8 cellular contexts compared by ENCODE assay signal in genomic region chr9:83620841-83621636, GRCh38. TPM values are rescaled to one million over a fixed set of nuclear protein-coding genes. Genes with fewer than 3 reads are reported as not detected.
A peak's percentile ranks its signal among the peaks of the same experiment; 100 is the strongest.
DNase-seq lines count a peak whose midpoint lies in the region; ATAC-seq and TF ChIP-seq lines count a peak whose summit lies in the region.

No MANE protein-coding gene starts in this region.

- H3K36me3 ChIP-seq in HCT116 (ENCODE audit: control insufficient read depth in 1 of 2, insufficient read depth in 2 of 2, low read length in 2 of 2) = no peaks in the 10 kb centered on the region

- H3K79me2 ChIP-seq in HCT116 (ENCODE audit: insufficient read depth, low read length) = no peaks in the 10 kb centered on the region

- no peak overlapping the region for H2AFZ ChIP-seq in HCT116 (ENCODE audit: low read depth, low read length, poor library complexity, severe bottlenecking)

- BruUV-seq in HCT116 (replicated peaks; lab: Mats Ljungman, UMichigan) = no TSS peak

- RAD21 ChIA-PET in HCT116 (lab: Charles Lee; ENCODE audit: low non-redundant PET in 1 of 2, low total read pairs in 2 of 2, uncharacterized antibody in 2 of 2, unreplicated experiment in 2 of 2) = interaction anchor here in 1 of 2 experiments (0.6 to 1.6 kb wide), 2 partner anchors 28 to 745 kb away, joined by 3 to 4 read pairs; no protein-coding TSS in a partner anchor

- no peaks in the 10 kb centered on the region for H3K9me2 ChIP-seq in HCT116 (ENCODE audit: insufficient read depth)

- peaks cover 3 to 24% of the 10 kb centered on the region in 2 experiments; a peak in 3 of 4 replicates for H3K4me1 ChIP-seq in HCT116 (ENCODE audit: control insufficient read depth in 1 of 2, insufficient read depth in 2 of 2, low read length in 2 of 2)

- no peaks in the 10 kb centered on the region for H3K9me3 Mint-ChIP-seq in activated T-cell treated with anti-CD3 and anti-CD28 coated beads, Interleukin-2, amount 50 U/mL, for 4 hours

- H3K4me1 Mint-ChIP-seq in activated T-cell treated with anti-CD3 and anti-CD28 coated beads, Interleukin-2, amount 50 U/mL, for 4 hours (ENCODE audit: low read depth) = peaks cover 28% of the 10 kb centered on the region

- H3K36me3 Mint-ChIP-seq in activated T-cell treated with anti-CD3 and anti-CD28 coated beads, Interleukin-2, amount 50 U/mL, for 4 hours (ENCODE audit: insufficient read depth) = no peaks in the 10 kb centered on the region

- no peaks in the 10 kb centered on the region for H3K27me3 ChIP-seq in HCT116 (ENCODE audit: insufficient read depth, low read length)

- in situ Hi-C loops in Caki2 (cut with HindIII; ENCODE audit: low pct_unique_long_range_greater_than_20kb, low sequenced_read_pairs) = no loop called here

- TF ChIP-seq POLR2A in HCT116 (IDR thresholded peaks at IDR 0.05; ENCODE audit: borderline replicate concordance, extremely low read depth, insufficient read depth, insufficient read length) = no peak

- H3K9ac ChIP-seq in HCT116 (ENCODE audit: low read length) = no peak overlapping the region

- no peaks in the 10 kb centered on the region for H3K9me3 ChIP-seq in HCT116 (ENCODE audit: control insufficient read depth in 1 of 2, insufficient read depth in 1 of 2, low read depth in 1 of 2, low read length in 2 of 2)

- no peaks in the 10 kb centered on the region for H3K27me3 Mint-ChIP-seq in activated T-cell treated with anti-CD3 and anti-CD28 coated beads, Interleukin-2, amount 50 U/mL, for 4 hours (ENCODE audit: low read depth)

- intact Hi-C loops in HCT116 (cut with micrococcal nuclease) = loop anchor here (2.0 to 10.0 kb wide), 4 partner anchors 28 to 291 kb away; partner anchors contain the start of gene GKAP1

- peak overlapping the region; percentile 19; the same call in 1 of the 2 replicates for H3K4me2 ChIP-seq in HCT116 (ENCODE audit: low read length)

- no peak overlapping the region for H3K4me3 Mint-ChIP-seq in activated T-cell treated with anti-CD3 and anti-CD28 coated beads, Interleukin-2, amount 50 U/mL, for 4 hours

- CTCF ChIA-PET in HCT116 (lab: Charles Lee) = interaction anchor here (0.6 to 1.9 kb wide), 12 partner anchors 8 to 640 kb away, joined by 3 to 16 read pairs (median 4); no protein-coding TSS in a partner anchor

- peak; percentile 79 for TF ChIP-seq RAD21 in HCT116 (IDR thresholded peaks at IDR 0.05; ENCODE audit: low read depth)

- no peak overlapping the region for H3K4me3 ChIP-seq in HCT116 (replicated peaks in 1 of 2; ENCODE audit: low read depth in 1 of 2, low read length in 2 of 2)

- no peak overlapping the region for H3K27ac ChIP-seq in HCT116 (ENCODE audit: low read depth, low read length)

- ATAC-seq in HCT116 (peak; percentile 18), HG03565 (IDR thresholded peaks at IDR 0.05; ENCODE audit: unreplicated experiment) (no peak), GM21786 (IDR thresholded peaks at IDR 0.05; ENCODE audit: unreplicated experiment) (no peak)
- no peak for ATAC-seq in activated T-cell treated with anti-CD3 and anti-CD28 coated beads, Interleukin-2, amount 50 U/mL, for 4 hours

- TF ChIP-seq CTCF in HCT116 (IDR thresholded peaks at IDR 0.05 in 2 of 3, conservative IDR thresholded peaks at IDR 0.05 in 1 of 3; ENCODE audit: borderline replicate concordance in 1 of 3, insufficient read depth in 1 of 3, low read depth in 2 of 3, low read length in 2 of 3) = peak; percentile 55 to 73 (median 72); a peak in 5 of 6 replicates

- H4K20me1 ChIP-seq in HCT116 (ENCODE audit: insufficient read depth) = no peaks in the 10 kb centered on the region

- DNase-seq in Caki2 (ENCODE audit: low read depth) (peak; percentile 44), HCT116 (ENCODE audit: low read depth, low spot score) (peak; percentile 54), NCI-H774 (lab: John Stamatoyannopoulos, UW) (peak; percentile 66), fibroblast of the conjunctiva (ENCODE audit: low read depth) (peak; percentile 37), nucleus accumbens (lab: John Stamatoyannopoulos, UW) (peak in 31 of 56 donors; percentile 2 to 41 (median 11))
- peak; percentile 27 for DNase-seq in activated T-cell treated with anti-CD3 and anti-CD28 coated beads, Interleukin-2, amount 50 U/mL, for 4 hours

- POLR2A ChIA-PET in HCT116 (lab: Charles Lee) = no interaction called here

TF ChIP-seq in HCT116, 20 proteins besides CTCF, POLR2A, EP300 and RAD21:
- no peak for TF ChIP-seq YY1 (IDR thresholded peaks at IDR 0.05; ENCODE audit: extremely low read depth, insufficient replicate concordance, low read depth, low read length)
- TF ChIP-seq TCF7L2 (IDR thresholded peaks at IDR 0.05; ENCODE audit: borderline replicate concordance, extremely low read depth, insufficient read depth, insufficient read length) = peak; percentile 96
- no peak for TF ChIP-seq ATF3 (IDR thresholded peaks at IDR 0.05)
TF ChIP-seq in HCT116: peak in this region for 1.

RNA-seq across cellular contexts. Expression of gene IDNK, which starts 1.9 kb away (rescaled TPM):
- total RNA-seq in Caki2 (2014; rRNA removed; shearing (Covaris generic); ENCODE audit: low replicate concordance) = 2.2 and 10.1 TPM in 2 replicates
- 3.3 TPM for total RNA-seq in HCT116 (2021; ENCODE audit: unreplicated experiment)
- 2.4 and 3.0 TPM in 2 replicates for polyA plus RNA-seq in HCT116 (2012)
- 1 to 10 TPM; 1.9 to 3.3 (median 3.1) TPM for total RNA-seq in activated T-cell treated with anti-CD3 and anti-CD28 coated beads, Interleukin-2, amount 50 U/mL, for 4 hours

Comparison
In these comparisons a context has a peak if more than half of its experiments do, and no peak if none do; other contexts are left out.
1. DNase-seq: peak in every context shown above with its lines; median percentile 66 in NCI-H774; 54 in HCT116; 44 in Caki2; 37 in fibroblast of the conjunctiva; 27 in activated T-cell treated with anti-CD3 and anti-CD28 coated beads, Interleukin-2, amount 50 U/mL, for 4 hours; 11 in nucleus accumbens.